23 cellular contexts compared by ENCODE assay signal in the genomic region with DNA sequence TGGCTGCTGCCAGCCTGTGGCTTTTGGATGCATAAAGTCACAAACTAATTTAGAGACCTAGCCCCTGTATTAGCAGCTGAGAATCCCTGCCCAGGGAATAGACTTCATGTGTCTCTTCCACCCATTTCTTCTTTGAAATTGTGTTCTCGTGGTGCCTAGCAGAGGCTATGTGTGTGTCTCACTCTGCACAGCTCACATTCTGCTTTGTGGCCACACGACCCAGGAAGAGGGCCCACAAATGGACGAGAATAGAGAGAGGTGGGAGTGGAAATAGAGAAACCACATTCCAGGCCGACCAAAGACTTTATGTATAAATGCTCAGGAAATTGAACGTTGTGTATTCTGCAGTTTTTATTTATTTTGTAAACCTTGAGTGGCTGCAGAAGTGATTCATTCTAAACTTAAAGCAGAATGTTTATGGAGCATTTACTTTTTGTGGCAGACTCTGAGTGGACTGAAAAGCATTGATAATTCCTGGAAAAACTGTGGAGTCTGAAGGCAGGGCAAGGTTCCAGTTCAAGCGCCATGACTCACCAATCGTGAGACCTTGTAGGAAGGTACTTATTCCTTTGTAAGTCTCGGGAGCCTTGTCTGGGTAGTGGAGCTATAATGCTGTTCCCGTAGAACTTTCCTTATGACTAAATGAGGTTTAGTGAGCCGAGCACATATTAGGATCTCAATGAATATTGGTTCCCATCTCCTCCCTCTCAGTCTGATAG. TPM values are rescaled to one million over a fixed set of nuclear protein-coding genes. Genes with fewer than 3 reads are reported as not detected.
A peak's percentile ranks its signal among the peaks of the same experiment; 100 is the strongest.
DNase-seq lines count a peak whose midpoint lies in the region; ATAC-seq and TF ChIP-seq lines count a peak whose summit lies in the region.
"Had no signal": no experiment of that assay in that cellular context is flagged by ENCODE, and none has a peak within 500 bp of the region (broad histone marks: within the 10 kb centered on the region; RNA-seq: fewer than 3 reads in every experiment).

No MANE protein-coding gene starts in this region.

- no peaks in the 10 kb centered on the region for H3K4me1 ChIP-seq in adipocyte (ENCODE audit: control insufficient read depth, insufficient read depth, low read length)
- H3K4me1 ChIP-seq in smooth muscle cell (ENCODE audit: low read depth): peaks cover 1% of the 10 kb centered on the region
- peaks cover 42% of the 10 kb centered on the region for H3K4me1 ChIP-seq in SJCRH30

- peak; percentile 67 for DNase-seq in DMS53 (lab: John Stamatoyannopoulos, UW)
- no peak for DNase-seq in DMS53 treated with DMSO at 0.1 percent for 48 hours (lab: John Stamatoyannopoulos, UW; ENCODE audit: unreplicated experiment)
- peak; percentile 42 for DNase-seq in adipocyte (ENCODE audit: low read depth)
- DNase-seq in glomerular endothelial cell (ENCODE audit: extremely low read depth, low read depth, low spot score): peak; percentile 12
- DNase-seq in smooth muscle cell (lab: John Stamatoyannopoulos, UW; ENCODE audit: unreplicated experiment): no peak
- no peak for DNase-seq in SJCRH30
- DNase-seq in COLO829 (ENCODE audit: low spot score): no peak
- DNase-seq: activated CD8-positive, alpha-beta T cell treated with anti-CD3 and anti-CD28 coated beads for 36 hours; amniotic stem cell; C1 segment of cervical spinal cord; DMS79 treated with DMSO at 0.1 percent for 48 hours; dorsolateral prefrontal cortex; NCI-H2081 treated with DMSO at 0.1 percent for 48 hours; NCI-H526; nucleus accumbens; stimulated activated CD4-positive, alpha-beta T cell treated with anti-CD3 and anti-CD28 coated beads, Interleukin-4, amount 100 ng/mL, for 1 hour; stimulated activated CD8-positive, alpha-beta memory T cell treated with anti-CD3 and anti-CD28 coated beads, Interleukin-4, amount 100 ng/mL, for 48 hours; SW 1271 had no signal

- TF ChIP-seq CTCF in smooth muscle cell (IDR thresholded peaks at IDR 0.05; ENCODE audit: borderline replicate concordance, insufficient read depth, poor library complexity, severe bottlenecking): no peak

- H2AFZ ChIP-seq in smooth muscle cell (ENCODE audit: low read depth): no peak overlapping the region

- H3K36me3 ChIP-seq in adipocyte (ENCODE audit: control insufficient read depth, insufficient read depth, low read length, severe bottlenecking) (no peaks in the 10 kb centered on the region), smooth muscle cell (ENCODE audit: low read depth) (no peaks in the 10 kb centered on the region), SJCRH30 (0 out of 2 replicates have a peak, but pooled peaks cover 2% of the 10 kb centered on the region)
- H3K36me3 ChIP-seq: tibial nerve had no signal

- no peaks in the 10 kb centered on the region for H3F3A ChIP-seq in smooth muscle cell (ENCODE audit: low read depth)

- H3K4me2 ChIP-seq in smooth muscle cell: peak overlapping the region; percentile 24

- peaks cover 33% of the 10 kb centered on the region for H3K27me3 ChIP-seq in adipocyte (replicated peaks; ENCODE audit: control insufficient read depth, insufficient read depth, low read length)
- no peaks in the 10 kb centered on the region for H3K27me3 ChIP-seq in smooth muscle cell (ENCODE audit: low read depth)
- H3K27me3 ChIP-seq in SJCRH30: no peaks in the 10 kb centered on the region
- H3K27me3 ChIP-seq: dorsolateral prefrontal cortex, tibial nerve had no signal

- H3K9ac ChIP-seq in adipocyte (ENCODE audit: low read length) (no peak overlapping the region), smooth muscle cell (ENCODE audit: low read depth) (no peak overlapping the region)

- H3K9me3 ChIP-seq in adipocyte (ENCODE audit: control insufficient read depth, low read length) (no peaks in the 10 kb centered on the region), smooth muscle cell (replicated peaks; ENCODE audit: low read depth) (no peaks in the 10 kb centered on the region), SJCRH30 (replicated peaks) (no peaks in the 10 kb centered on the region)
- H3K9me3 ChIP-seq: tibial nerve had no signal

- no peak for ATAC-seq in HG03045 (IDR thresholded peaks at IDR 0.05; ENCODE audit: unreplicated experiment)
- ATAC-seq: activated CD8-positive, alpha-beta T cell treated with anti-CD3 and anti-CD28 coated beads for 36 hours; Panc1 had no signal

- no peak overlapping the region for H3K4me3 ChIP-seq in adipocyte (ENCODE audit: low read length)
- H3K4me3 ChIP-seq in smooth muscle cell: no peak overlapping the region
- H3K4me3 ChIP-seq in SJCRH30: no peak overlapping the region
- H3K4me3 ChIP-seq: dorsolateral prefrontal cortex, tibial nerve had no signal

- WGBS in smooth muscle cell (ENCODE audit: low lambda C conversion rate): 40% methylated on average over 10 of the region's 10 CpGs

- no peaks in the 10 kb centered on the region for H4K20me1 ChIP-seq in smooth muscle cell (ENCODE audit: low read depth)

- H3K27ac ChIP-seq in smooth muscle cell (ENCODE audit: low read depth): peak overlapping the region; percentile 39
- no peak overlapping the region for H3K27ac ChIP-seq in SJCRH30
- H3K27ac ChIP-seq: 22Rv1, dorsolateral prefrontal cortex, tibial nerve had no signal

- no peaks in the 10 kb centered on the region for H3K79me2 ChIP-seq in smooth muscle cell (ENCODE audit: low read depth)

RNA-seq across cellular contexts. Expression of gene B4GALNT3, which starts 9.1 kb away (rescaled TPM):
- total RNA-seq in glomerular endothelial cell (0.44 and 0.64 TPM in 2 replicates), smooth muscle cell (3.8 and 5.7 TPM in 2 replicates)
- 5.1 and 5.9 TPM in 2 replicates for polyA plus RNA-seq in smooth muscle cell
- total RNA-seq in SJCRH30 (2014; rRNA removed; shearing (Covaris generic)): 29.5 and 33.0 TPM in 2 replicates
- total RNA-seq: fibroblast of lung had no signal
- polyA plus RNA-seq: fibroblast of lung had no signal

Comparison
In these comparisons a context has a peak if more than half of its experiments do, and no peak if none do; other contexts are left out.
1. DNase-seq: peak in DMS53 (single experiment), adipocyte (single experiment) and glomerular endothelial cell (single experiment); none in DMS53 treated with DMSO at 0.1 percent for 48 hours (single experiment), smooth muscle cell (single experiment), SJCRH30 (0 of 2) and COLO829 (single experiment).